In the genomic region with DNA sequence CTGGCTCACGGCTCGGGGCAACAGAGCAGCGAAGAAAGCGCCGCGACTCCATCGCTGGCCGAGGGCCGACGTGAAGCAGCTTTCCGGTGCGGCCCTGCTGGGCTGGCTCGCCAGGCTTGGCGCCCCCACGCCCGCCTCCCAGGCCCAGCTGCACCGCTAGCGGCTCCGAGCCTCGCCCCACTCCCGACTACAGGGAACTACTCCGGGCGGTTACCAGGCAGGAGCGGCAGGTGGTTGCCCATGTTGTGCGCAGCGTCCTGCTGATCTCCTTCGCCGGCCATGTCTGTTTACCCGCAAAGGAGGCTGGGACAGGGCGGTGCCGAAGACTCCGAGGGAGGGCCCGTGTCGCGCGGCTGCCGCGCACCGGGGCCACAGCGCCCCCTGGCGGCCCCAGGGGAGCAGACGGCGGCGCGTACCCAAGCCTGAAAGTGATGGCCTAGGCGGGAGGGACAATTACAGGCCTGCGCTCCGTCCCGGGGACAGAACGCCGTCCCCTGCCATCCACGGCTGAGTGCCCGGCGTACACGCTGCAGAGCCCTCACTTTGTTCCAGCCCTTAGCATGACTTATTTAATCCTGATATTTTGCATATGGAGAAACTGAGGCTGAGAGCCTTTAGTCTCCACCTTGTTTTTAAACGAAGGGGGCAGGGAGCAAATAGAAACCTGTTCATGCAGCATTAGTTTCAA, we compare ENCODE assay signal across 8 cellular contexts. TPM values are rescaled to one million over a fixed set of nuclear protein-coding genes. Genes with fewer than 3 reads are reported as not detected.
DNase-seq lines count a peak whose midpoint lies in the region; ATAC-seq and TF ChIP-seq lines count a peak whose summit lies in the region.

A gene (minus strand): TSS at position 285 of the 688 bp plus-strand sequence. CDS start 4 bp downstream, at position 281.

- peaks cover 17% of the 10 kb centered on the region for H3K4me1 ChIP-seq in stomach smooth muscle (ENCODE audit: control insufficient read depth, insufficient read depth, low read length)

- H3K27me3 ChIP-seq in stomach smooth muscle (ENCODE audit: control insufficient read depth in 1 of 2, insufficient read depth in 2 of 2, low read length in 2 of 2), result no peaks in the 10 kb centered on the region

- H3K36me3 Mint-ChIP-seq in neural crest cell (ENCODE audit: low read depth), result no peaks in the 10 kb centered on the region

- TF ChIP-seq CTCF in fibroblast of villous mesenchyme (IDR thresholded peaks at IDR 0.05; ENCODE audit: insufficient read depth, low read depth, low read length) (peak; percentile 98), neural crest cell (conservative IDR thresholded peaks at IDR 0.05) (peak; percentile 98)

- H3K36me3 ChIP-seq in KOPT-K1 (ENCODE audit: insufficient read depth, low read length), result no peaks in the 10 kb centered on the region
- H3K36me3 ChIP-seq in stomach smooth muscle (ENCODE audit: control insufficient read depth in 2 of 2, insufficient read depth in 2 of 2, low read length in 2 of 2), result no peaks in the 10 kb centered on the region

- no peaks in the 10 kb centered on the region for H3K9me3 Mint-ChIP-seq in neural crest cell

- peak within 1 kb of the TSS; percentile 35 for H3K27ac Mint-ChIP-seq in neural crest cell (ENCODE audit: unreplicated experiment)

- peak within 1 kb of the TSS; percentile 97 for H3K4me3 ChIP-seq in fibroblast of villous mesenchyme (ENCODE audit: low read depth, low read length)
- H3K4me3 ChIP-seq in stomach smooth muscle (ENCODE audit: low read length in 2 of 2), result peak within 1 kb of the TSS; percentile 85 to 98

- ATAC-seq in GM21786 (IDR thresholded peaks at IDR 0.05; ENCODE audit: unreplicated experiment), result peak; percentile 98

- H3K4me1 Mint-ChIP-seq in neural crest cell, result peaks cover 21% of the 10 kb centered on the region

- H3K27me3 Mint-ChIP-seq in neural crest cell (ENCODE audit: low read depth), result peaks cover 36% of the 10 kb centered on the region

- peak within 1 kb of the TSS; percentile 80 to 91 for H3K9ac ChIP-seq in stomach smooth muscle (ENCODE audit: low read length in 2 of 2)

- peak within 1 kb of the TSS; percentile 85 for H3K4me3 Mint-ChIP-seq in neural crest cell

- H3K9me3 ChIP-seq in KOPT-K1 (ENCODE audit: insufficient read depth, low read length, poor library complexity, severe bottlenecking) (no peaks in the 10 kb centered on the region), stomach smooth muscle (ENCODE audit: control insufficient read depth in 2 of 2, low read length in 2 of 2) (no peaks in the 10 kb centered on the region)

- peak within 1 kb of the TSS; percentile 53 for H3K27ac ChIP-seq in KOPT-K1 (ENCODE audit: low read depth, low read length, poor library complexity, severe bottlenecking)
- peak within 1 kb of the TSS; percentile 46 for H3K27ac ChIP-seq in stomach smooth muscle (ENCODE audit: low read length)

- peak; percentile 94 for DNase-seq in ELF-1 (ENCODE audit: low read depth, low spot score)
- peak; percentile 12 for DNase-seq in SIG-M5 (lab: John Stamatoyannopoulos, UW)
- DNase-seq in activated gamma-delta T cell (lab: John Stamatoyannopoulos, UW), result peak; percentile 76
- peak; percentile 83 for DNase-seq in fibroblast of villous mesenchyme (ENCODE audit: low read depth)
- DNase-seq in neural crest cell (ENCODE audit: low read depth, low spot score), result peak; percentile 80

RNA-seq across cellular contexts. Expression of the gene that starts here (rescaled TPM):
- 40.2 and 47.7 TPM in 2 replicates for total RNA-seq in fibroblast of villous mesenchyme
- 31.7 and 32.7 TPM in 2 replicates for total RNA-seq in neural crest cell

Comparison
In these comparisons a context has a peak if more than half of its experiments do, and no peak if none do; other contexts are left out.
1. Peak in every context shown above with its lines: DNase-seq, ATAC-seq, H3K4me3 ChIP-seq and H3K27ac ChIP-seq.
2. DNase-seq: peak in every context shown above with its lines; median percentile 94 in ELF-1; 83 in fibroblast of villous mesenchyme; 80 in neural crest cell; 76 in activated gamma-delta T cell; 12 in SIG-M5.